ENCODE assay signal across 8 cellular contexts in the genomic region with DNA sequence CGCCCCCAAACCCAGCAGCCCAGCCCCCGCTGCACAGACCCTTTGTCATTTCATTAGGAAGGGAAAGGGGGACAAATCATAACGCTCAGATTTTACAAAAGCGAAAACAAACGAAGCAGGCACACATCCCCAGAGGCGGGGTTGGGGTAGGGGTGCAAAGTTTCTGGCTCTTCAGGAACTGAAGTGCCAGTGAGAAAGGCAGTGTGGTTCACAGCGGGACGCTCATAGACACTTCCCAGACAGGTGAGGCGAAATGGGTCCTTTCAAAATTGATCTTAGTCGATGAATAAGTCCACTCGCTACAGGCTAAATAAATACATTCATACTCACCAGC. TPM values are rescaled to one million over a fixed set of nuclear protein-coding genes. Genes with fewer than 3 reads are reported as not detected.
A peak's percentile ranks its signal among the peaks of the same experiment; 100 is the strongest.
DNase-seq lines count a peak whose midpoint lies in the region; ATAC-seq and TF ChIP-seq lines count a peak whose summit lies in the region.

No MANE protein-coding gene starts in this region.

- H3K9ac ChIP-seq in BLaER1 treated with 17β-estradiol and CSF1 and Interleukin-3, amounts not matched to agents 10 nM and 100 nM, result peak overlapping the region; percentile 79 to 99 (median 96)
- H3K9ac ChIP-seq in HUES64 (ENCODE audit: low read depth, low read length), result peak overlapping the region; percentile 81

- intact Hi-C loops in ascending aorta (cut with DNase I), result no loop called here

- 5% methylated on average over 9 of the region's 11 CpGs for WGBS in HUES64
- WGBS in mesodermal cell (ENCODE audit: insufficient coverage in 2 of 2), 2 experiments, result 0% methylated on average over 4 of the region's 11 CpGs; no CpG with 5 or more reads in 1 of the 2 experiments

- peaks cover 20 to 40% (median 32%) of the 10 kb centered on the region in 10 experiments for H3K4me1 ChIP-seq in BLaER1 treated with 17β-estradiol and CSF1 and Interleukin-3, amounts not matched to agents 10 nM and 100 nM
- H3K4me1 ChIP-seq in HUES64 (ENCODE audit: insufficient read depth, low read length) (0 out of 2 replicates have a peak, but pooled peaks cover 3% of the 10 kb centered on the region), ascending aorta (no peaks in the 10 kb centered on the region), mesodermal cell (ENCODE audit: control insufficient read depth, insufficient read depth, low read length, poor library complexity, severe bottlenecking) (no peaks in the 10 kb centered on the region)

- peak overlapping the region; percentile 61 to 76 (median 71) for H3K4me3 ChIP-seq in BLaER1 treated with 17β-estradiol and CSF1 and Interleukin-3, amounts not matched to agents 10 nM and 100 nM
- H3K4me3 ChIP-seq in HUES64 (ENCODE audit: low read length) (peak overlapping the region; percentile 66), ascending aorta (peak overlapping the region; percentile 63 to 82), mesodermal cell (ENCODE audit: extremely low read depth, insufficient read depth, low read length, poor library complexity, severe bottlenecking) (peak overlapping the region; percentile 48)

- H3K4me2 ChIP-seq in BLaER1 treated with 17β-estradiol and CSF1 and Interleukin-3, amounts not matched to agents 10 nM and 100 nM, result peak overlapping the region; percentile 69 to 85 (median 77)

- DNase-seq in ascending aorta (ENCODE audit: low spot score in 2 of 2), result no peak
- DNase-seq in HuH-7 (ENCODE audit: low spot score), result no peak
- DNase-seq in stimulated activated CD4-positive, alpha-beta T cell treated with anti-CD3 and anti-CD28 coated beads, Interleukin-12 subunit alpha, Interleukin-12 subunit beta, amount 100 ng/mL, for 4 hours, result no peak
- DNase-seq in globus pallidus (ENCODE audit: low spot score), result no peak

- TF ChIP-seq CTCF in ascending aorta (IDR thresholded peaks at IDR 0.05), result no peak

- ATAC-seq in GM19397 (IDR thresholded peaks at IDR 0.05; ENCODE audit: unreplicated experiment), result peak; percentile 5

- peaks cover 0 to 19% (median 0%) of the 10 kb centered on the region in 11 experiments; a peak in 7 of 22 replicates for H3K9me3 ChIP-seq in BLaER1 treated with 17β-estradiol and CSF1 and Interleukin-3, amounts not matched to agents 10 nM and 100 nM (replicated peaks in 1 of 11)
- H3K9me3 ChIP-seq in HUES64 (ENCODE audit: insufficient read depth, low read depth, low read length) (no peaks in the 10 kb centered on the region), ascending aorta (no peaks in the 10 kb centered on the region), mesodermal cell (ENCODE audit: control insufficient read depth, low read length) (no peaks in the 10 kb centered on the region)

- H4K20me1 ChIP-seq in BLaER1 treated with 17β-estradiol and CSF1 and Interleukin-3, amounts not matched to agents 10 nM and 100 nM, result no peaks in the 10 kb centered on the region; a peak in 1 of 22 replicates

- peaks cover 80 to 97% (median 93%) of the 10 kb centered on the region in 11 experiments for H3K27me3 ChIP-seq in BLaER1 treated with 17β-estradiol and CSF1 and Interleukin-3, amounts not matched to agents 10 nM and 100 nM
- peaks cover 45% of the 10 kb centered on the region for H3K27me3 ChIP-seq in HUES64 (ENCODE audit: insufficient read depth, low read length)
- no peaks in the 10 kb centered on the region for H3K27me3 ChIP-seq in ascending aorta

- H3K27ac ChIP-seq in BLaER1 treated with 17β-estradiol and CSF1 and Interleukin-3, amounts not matched to agents 10 nM and 100 nM, result peak overlapping the region; percentile 62 to 98 (median 97); a peak in 21 of 22 replicates
- H3K27ac ChIP-seq in HUES64 (ENCODE audit: low read depth, low read length), result no peak overlapping the region
- no peak overlapping the region for H3K27ac ChIP-seq in ascending aorta
- H3K27ac ChIP-seq in mesodermal cell (ENCODE audit: low read depth, low read length, severe bottlenecking), result no peak overlapping the region

- no peaks in the 10 kb centered on the region; a peak in 3 of 22 replicates for H3K36me3 ChIP-seq in BLaER1 treated with 17β-estradiol and CSF1 and Interleukin-3, amounts not matched to agents 10 nM and 100 nM
- H3K36me3 ChIP-seq in HUES64 (ENCODE audit: insufficient read depth, low read length) (no peaks in the 10 kb centered on the region), ascending aorta (no peaks in the 10 kb centered on the region), mesodermal cell (ENCODE audit: control insufficient read depth, insufficient read depth, low read length) (no peaks in the 10 kb centered on the region)

RNA-seq across cellular contexts. Expression of a gene that starts 1.2 kb away (rescaled TPM):
- polyA plus RNA-seq in HUES64 (2013, experiment 1 of 2), result 6.8 TPM
- polyA plus RNA-seq in HUES64 (2013, experiment 2 of 2), result 7.5 TPM
- 3.1 TPM for total RNA-seq in ascending aorta
- polyA plus RNA-seq in mesodermal cell (2013, experiment 1 of 2), result 3.7 TPM
- polyA plus RNA-seq in mesodermal cell (2013, experiment 2 of 2), result 3.5 TPM

Comparison
In these comparisons a context has a peak if more than half of its experiments do, and no peak if none do; other contexts are left out.
1. H3K27ac ChIP-seq: peak in BLaER1 treated with 17β-estradiol and CSF1 and Interleukin-3, amounts not matched to agents 10 nM and 100 nM (11 of 11); none in HUES64 (single experiment), ascending aorta (0 of 2) and mesodermal cell (single experiment).
2. Peak in every context shown above with its lines, with median percentiles within 50 percentile points of each other: H3K4me3 ChIP-seq.